ENCODE assay signal across 1 cellular context in genomic region chr1:243549108-243549507, GRCh38.
TF ChIP-seq lines count a peak whose summit lies in the region.

No MANE protein-coding gene starts in this region.

TF ChIP-seq in SK-N-SH, 30 proteins besides CTCF, POLR2A, EP300 and RAD21 (continued from another document):
- TF ChIP-seq TEAD4 (IDR thresholded peaks at IDR 0.05; ENCODE audit: borderline replicate concordance, insufficient read depth) = no peak
